ENCODE assay signal across 13 cellular contexts in genomic region chr3:56724580-56725142, GRCh38. TPM values are rescaled to one million over a fixed set of nuclear protein-coding genes. Genes with fewer than 3 reads are reported as not detected.
DNase-seq lines count a peak whose midpoint lies in the region; ATAC-seq, FAIRE-seq and TF ChIP-seq lines count a peak whose summit lies in the region.
"Had no signal": no experiment of that assay in that cellular context is flagged by ENCODE, and none has a peak within 500 bp of the region (broad histone marks: within the 10 kb centered on the region; RNA-seq: fewer than 3 reads in every experiment).

No MANE protein-coding gene starts in this region.

- H3K36me3 ChIP-seq in KMS-11 (ENCODE audit: insufficient read depth) = no peaks in the 10 kb centered on the region
- H3K36me3 ChIP-seq in bronchial epithelial cell (ENCODE audit: control insufficient read depth, insufficient read depth, low read length) = peaks cover 7% of the 10 kb centered on the region
- H3K36me3 ChIP-seq: breast epithelium had no signal

- no peaks in the 10 kb centered on the region for H4K20me1 ChIP-seq in KMS-11 (ENCODE audit: insufficient read depth)

- H3K4me3 ChIP-seq in KMS-11 (IDR thresholded peaks at IDR 0.05; ENCODE audit: insufficient read depth, low read depth, low read length) = no peak overlapping the region
- no peak overlapping the region for H3K4me3 ChIP-seq in bronchial epithelial cell (ENCODE audit: low read depth, low read length)
- H3K4me3 ChIP-seq: breast epithelium, lung, upper lobe of right lung had no signal

- peak overlapping the region; percentile 16; the same call in 1 of the 2 replicates for H3K9ac ChIP-seq in KMS-11

- no peaks in the 10 kb centered on the region for H3K79me2 ChIP-seq in KMS-11 (ENCODE audit: insufficient read depth, low read depth)

- peaks cover 77% of the 10 kb centered on the region for H3K4me1 ChIP-seq in KMS-11 (ENCODE audit: low read depth, poor library complexity, severe bottlenecking)
- H3K4me1 ChIP-seq: breast epithelium, upper lobe of right lung had no signal

- H3K27ac ChIP-seq in KMS-11 = peak overlapping the region; percentile 83
- H3K27ac ChIP-seq: breast epithelium, upper lobe of right lung had no signal

- H2AFZ ChIP-seq in KMS-11 (ENCODE audit: low read depth) = 0 out of 2 replicates have a peak overlapping the region, but pooled peaks have one; percentile 8

- TF ChIP-seq CTCF in KMS-11 (conservative IDR thresholded peaks at IDR 0.05; ENCODE audit: low read depth, low read length) (no peak), bronchial epithelial cell (IDR thresholded peaks at IDR 0.05; ENCODE audit: insufficient read depth, low read length, severe bottlenecking) (no peak)

- peaks cover 63% of the 10 kb centered on the region for H3K4me1 Mint-ChIP-seq in stimulated activated naive CD8-positive, alpha-beta T cell treated with anti-CD3 and anti-CD28 coated beads, Interleukin-15, Interleukin-2, amounts not matched to agents 100 ng/mL and 50 ng/mL, for 24 hours (ENCODE audit: low read depth)

- H3K4me2 ChIP-seq in KMS-11 = peak overlapping the region; percentile 98

- peak; percentile 11 for DNase-seq in activated CD8-positive, alpha-beta memory T cell treated with anti-CD3 and anti-CD28 coated beads for 24 hours
- no peak for DNase-seq in activated CD8-positive, alpha-beta memory T cell treated with anti-CD3 and anti-CD28 coated beads, Interleukin-2, amount 50 U/mL, for 48 hours
- DNase-seq in bronchial epithelial cell (ENCODE audit: low read depth) (no peak), NCI-H1092 treated with DMSO at 0.1 percent for 48 hours (lab: John Stamatoyannopoulos, UW) (no peak)
- no peak for DNase-seq in activated effector memory CD4-positive, alpha-beta T cell treated with anti-CD3 and anti-CD28 coated beads, Interleukin-2, amount 50 U/mL, for 16 hours
- DNase-seq: DMS79, NCI-H446 treated with DMSO at 0.1 percent for 48 hours, upper lobe of right lung had no signal

- no peaks in the 10 kb centered on the region for H3K9me3 Mint-ChIP-seq in stimulated activated naive CD8-positive, alpha-beta T cell treated with anti-CD3 and anti-CD28 coated beads, Interleukin-15, Interleukin-2, amounts not matched to agents 100 ng/mL and 50 ng/mL, for 24 hours

- peak overlapping the region; percentile 90 for H3K27ac Mint-ChIP-seq in stimulated activated naive CD8-positive, alpha-beta T cell treated with anti-CD3 and anti-CD28 coated beads, Interleukin-15, Interleukin-2, amounts not matched to agents 100 ng/mL and 50 ng/mL, for 24 hours

- peak; percentile 43 for FAIRE-seq in bronchial epithelial cell (lab: Jason Lieb, UNC)

- H3K36me3 Mint-ChIP-seq in stimulated activated naive CD8-positive, alpha-beta T cell treated with anti-CD3 and anti-CD28 coated beads, Interleukin-15, Interleukin-2, amounts not matched to agents 100 ng/mL and 50 ng/mL, for 24 hours (ENCODE audit: low read depth) = peaks cover 68% of the 10 kb centered on the region

- H3K4me3 Mint-ChIP-seq in stimulated activated naive CD8-positive, alpha-beta T cell treated with anti-CD3 and anti-CD28 coated beads, Interleukin-15, Interleukin-2, amounts not matched to agents 100 ng/mL and 50 ng/mL, for 24 hours = peak overlapping the region; percentile 75

- ATAC-seq in HG02678 (IDR thresholded peaks at IDR 0.05; ENCODE audit: unreplicated experiment) = no peak

- H3K27me3 Mint-ChIP-seq in stimulated activated naive CD8-positive, alpha-beta T cell treated with anti-CD3 and anti-CD28 coated beads, Interleukin-15, Interleukin-2, amounts not matched to agents 100 ng/mL and 50 ng/mL, for 24 hours = no peaks in the 10 kb centered on the region

- H3K27me3 ChIP-seq in KMS-11 (ENCODE audit: insufficient read depth, low read depth) (no peaks in the 10 kb centered on the region), bronchial epithelial cell (ENCODE audit: control insufficient read depth, insufficient read depth, low read length) (no peaks in the 10 kb centered on the region)
- H3K27me3 ChIP-seq: breast epithelium, upper lobe of right lung had no signal

RNA-seq across cellular contexts. Expression of gene TASOR, which starts 41.6 kb away (rescaled TPM):
- total RNA-seq in bronchial epithelial cell = 45.0 and 49.4 TPM in 2 replicates
